8 cellular contexts compared by ENCODE assay signal in the genomic region with DNA sequence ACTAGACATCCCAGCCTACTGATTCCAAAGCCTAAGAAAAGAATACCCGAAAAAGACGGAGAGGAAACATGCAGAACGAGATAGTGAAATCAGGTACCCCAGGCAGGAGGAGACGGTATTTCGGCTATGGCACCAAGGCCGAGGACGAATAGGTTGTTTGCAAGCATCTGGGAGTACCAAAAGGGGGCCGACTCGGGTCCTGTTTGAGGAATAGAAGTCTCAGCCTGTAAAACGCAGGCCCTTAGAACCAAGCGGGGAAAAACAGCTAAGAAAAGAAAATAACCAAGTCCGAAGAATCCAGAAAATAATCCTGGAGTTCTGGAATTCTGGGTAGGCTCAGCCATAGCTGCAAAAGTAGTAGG. TPM values are rescaled to one million over a fixed set of nuclear protein-coding genes. Genes with fewer than 3 reads are reported as not detected.
DNase-seq lines count a peak whose midpoint lies in the region; ATAC-seq and TF ChIP-seq lines count a peak whose summit lies in the region.

No MANE protein-coding gene starts in this region.

- H3K79me2 ChIP-seq in GM23338 (replicated peaks; ENCODE audit: insufficient read depth), result peaks cover 13% of the 10 kb centered on the region

- peaks cover 42% of the 10 kb centered on the region for H3K36me3 Mint-ChIP-seq in GM23338 (ENCODE audit: low read depth)
- peaks cover 21% of the 10 kb centered on the region for H3K36me3 Mint-ChIP-seq in natural killer cell treated with Interleukin-12 subunit alpha and Interleukin-12 subunit beta and Interleukin-15 and Interleukin-18, amount 100 ng/mL, for 72 hours

- H3K27ac Mint-ChIP-seq in GM23338, result peak overlapping the region; percentile 100
- H3K27ac Mint-ChIP-seq in natural killer cell treated with Interleukin-12 subunit alpha and Interleukin-12 subunit beta and Interleukin-15 and Interleukin-18, amount 100 ng/mL, for 72 hours, result peak overlapping the region; percentile 95 to 96

- no peaks in the 10 kb centered on the region for H4K20me1 ChIP-seq in GM23338 (replicated peaks; ENCODE audit: insufficient read depth)

- H3K4me2 ChIP-seq in GM23338, result peak overlapping the region; percentile 98

- peaks cover 8% of the 10 kb centered on the region for H3K27me3 Mint-ChIP-seq in GM23338 (ENCODE audit: insufficient read depth, low read depth, poor library complexity)
- H3K27me3 Mint-ChIP-seq in natural killer cell treated with Interleukin-12 subunit alpha and Interleukin-12 subunit beta and Interleukin-15 and Interleukin-18, amount 100 ng/mL, for 72 hours, result no peaks in the 10 kb centered on the region

- H3K36me3 ChIP-seq in GM23338 (ENCODE audit: insufficient read depth) (peaks cover 18% of the 10 kb centered on the region), SJSA1 (peaks cover 38% of the 10 kb centered on the region)

- H3K4me1 Mint-ChIP-seq in GM23338, result peaks cover 16% of the 10 kb centered on the region
- peaks cover 47 to 49% of the 10 kb centered on the region in 2 donors for H3K4me1 Mint-ChIP-seq in natural killer cell treated with Interleukin-12 subunit alpha and Interleukin-12 subunit beta and Interleukin-15 and Interleukin-18, amount 100 ng/mL, for 72 hours (ENCODE audit: low read depth in 2 of 2)

- H2AFZ ChIP-seq in GM23338, result peak overlapping the region; percentile 2

- H3K9me3 ChIP-seq in SJSA1 (replicated peaks), result no peaks in the 10 kb centered on the region

- ATAC-seq in GM23338 (no peak), HG03521 (IDR thresholded peaks at IDR 0.05; ENCODE audit: unreplicated experiment) (no peak), HG02571 (IDR thresholded peaks at IDR 0.05; ENCODE audit: unreplicated experiment) (no peak), HG02981 (IDR thresholded peaks at IDR 0.05; ENCODE audit: unreplicated experiment) (no peak), HG02884 (IDR thresholded peaks at IDR 0.05; ENCODE audit: unreplicated experiment) (no peak)
- no peak for ATAC-seq in natural killer cell treated with Interleukin-12 subunit alpha and Interleukin-12 subunit beta and Interleukin-15 and Interleukin-18, amount 100 ng/mL, for 72 hours

- no peaks in the 10 kb centered on the region for H3K9me3 Mint-ChIP-seq in GM23338
- H3K9me3 Mint-ChIP-seq in natural killer cell treated with Interleukin-12 subunit alpha and Interleukin-12 subunit beta and Interleukin-15 and Interleukin-18, amount 100 ng/mL, for 72 hours, result no peaks in the 10 kb centered on the region

- intact Hi-C loops in dorsolateral prefrontal cortex (cut with DNase I), result loop anchor here (5.0 kb wide), 4 partner anchors 55 to 300 kb away; a partner anchor contains a TSS

- H3K4me3 ChIP-seq in GM23338 (peak overlapping the region; percentile 99), SJSA1 (peak overlapping the region; percentile 73), dorsolateral prefrontal cortex (peak overlapping the region; percentile 76 to 100 (median 97))

- TF ChIP-seq CTCF in GM23338 (conservative IDR thresholded peaks at IDR 0.05; ENCODE audit: low read depth in 2 of 2) (no peak), dorsolateral prefrontal cortex (IDR thresholded peaks at IDR 0.05 in 54 of 56, conservative IDR thresholded peaks at IDR 0.05 in 2 of 56; ENCODE audit: low read depth in 1 of 56, partially characterized antibody in 56 of 56) (no peak)

- H3K9me2 ChIP-seq in GM23338 (ENCODE audit: insufficient read depth), result no peaks in the 10 kb centered on the region

- H3K4me1 ChIP-seq in GM23338 (ENCODE audit: insufficient read depth) (peaks cover 3% of the 10 kb centered on the region; the same call in 1 of the 2 replicates), SJSA1 (replicated peaks) (peaks cover 13% of the 10 kb centered on the region)

- peak; percentile 43 for DNase-seq in GM23338 (ENCODE audit: low spot score)
- peak in 1 of 2 experiments; percentile 31 for DNase-seq in SJSA1 (ENCODE audit: low read depth in 1 of 2, low spot score in 2 of 2)
- DNase-seq in dorsolateral prefrontal cortex, result no peak
- no peak for DNase-seq in natural killer cell treated with Interleukin-12 subunit alpha and Interleukin-12 subunit beta and Interleukin-15 and Interleukin-18, amount 100 ng/mL, for 72 hours (ENCODE audit: low spot score)

- H3K27me3 ChIP-seq in GM23338 (ENCODE audit: insufficient read depth) (no peaks in the 10 kb centered on the region), SJSA1 (replicated peaks) (no peaks in the 10 kb centered on the region), dorsolateral prefrontal cortex (no peaks in the 10 kb centered on the region)

- peak overlapping the region; percentile 92 for H3K4me3 Mint-ChIP-seq in GM23338
- H3K4me3 Mint-ChIP-seq in natural killer cell treated with Interleukin-12 subunit alpha and Interleukin-12 subunit beta and Interleukin-15 and Interleukin-18, amount 100 ng/mL, for 72 hours, result peak overlapping the region; percentile 97

- peaks cover 14% of the 10 kb centered on the region; the same call in 1 of the 2 replicates for H3F3A ChIP-seq in GM23338 (replicated peaks; ENCODE audit: low read depth)

- H3K27ac ChIP-seq in GM23338 (ENCODE audit: low read depth) (peak overlapping the region; percentile 76; the same call in 1 of the 2 replicates), SJSA1 (peak overlapping the region; percentile 97), dorsolateral prefrontal cortex (peak overlapping the region in 55 of 59 donors; percentile 87 to 100 (median 98))

TF ChIP-seq in GM23338, 12 proteins besides CTCF, POLR2A, EP300 and RAD21 (continues in another document):
- no peak for TF ChIP-seq NANOG (IDR thresholded peaks at IDR 0.05; ENCODE audit: borderline replicate concordance)

RNA-seq across cellular contexts. Expression of a gene that starts 0.5 kb away (rescaled TPM):
- total RNA-seq in GM23338 (2014; rRNA removed; shearing (Covaris generic)), result 56.7 and 59.7 TPM in 2 replicates
- polyA plus RNA-seq in GM23338 (2016; fragmentation: Nextera tagmentation; extraction: Ambion mirVana), result 54.8 and 58.9 TPM in 2 replicates
- total RNA-seq in SJSA1 (2014; rRNA removed; shearing (Covaris generic)), result 140 and 141 TPM in 2 replicates
- total RNA-seq in dorsolateral prefrontal cortex, result 10 to 100 TPM; 30.7 to 59.0 (median 43.7) TPM
- 100 to 1,000 TPM in 1 of 2 donors, 10 to 100 TPM in 1; 90.9 to 115 TPM for total RNA-seq in natural killer cell treated with Interleukin-12 subunit alpha and Interleukin-12 subunit beta and Interleukin-15 and Interleukin-18, amount 100 ng/mL, for 72 hours

RNA-seq across cellular contexts. Expression of a gene that starts 29.3 kb away (rescaled TPM):
- total RNA-seq in GM23338 (2014; rRNA removed; shearing (Covaris generic)), result 13.9 and 29.4 TPM in 2 replicates
- 17.9 and 18.6 TPM in 2 replicates for polyA plus RNA-seq in GM23338 (2016; fragmentation: Nextera tagmentation; extraction: Ambion mirVana)
- total RNA-seq in SJSA1 (2014; rRNA removed; shearing (Covaris generic)), result 61.0 and 73.0 TPM in 2 replicates
- 100 to 1,000 TPM in 77 of 120 experiments, 10 to 100 TPM in 43; 75.2 to 140 (median 105) TPM for total RNA-seq in dorsolateral prefrontal cortex
- total RNA-seq in natural killer cell treated with Interleukin-12 subunit alpha and Interleukin-12 subunit beta and Interleukin-15 and Interleukin-18, amount 100 ng/mL, for 72 hours, result 10 to 100 TPM; 59.3 to 87.7 TPM

RNA-seq across cellular contexts. Expression of a gene that starts 56.7 kb away (rescaled TPM):
- total RNA-seq in GM23338 (2014; rRNA removed; shearing (Covaris generic)), result 21.4 and 46.4 TPM in 2 replicates
- 19.8 and 21.3 TPM in 2 replicates for polyA plus RNA-seq in GM23338 (2016; fragmentation: Nextera tagmentation; extraction: Ambion mirVana)
- 1.3 and 2.6 TPM in 2 replicates for total RNA-seq in SJSA1 (2014; rRNA removed; shearing (Covaris generic))
- 10 to 100 TPM in 10 of 120 experiments, 1 to 10 TPM in 110; 3.7 to 12.6 (median 6.9) TPM for total RNA-seq in dorsolateral prefrontal cortex
- total RNA-seq in natural killer cell treated with Interleukin-12 subunit alpha and Interleukin-12 subunit beta and Interleukin-15 and Interleukin-18, amount 100 ng/mL, for 72 hours, result 10 to 100 TPM; 22.4 to 36.4 TPM
